In genomic region chr6:90113389-90113788, GRCh38 we compare ENCODE assay signal across 27 cellular contexts.
"Had no signal": no experiment of that assay in that cellular context is flagged by ENCODE, and none has a peak within 500 bp of the region (broad histone marks: within the 10 kb centered on the region; RNA-seq: fewer than 3 reads in every experiment).

No MANE protein-coding gene starts in this region.

- H3K4me1 Mint-ChIP-seq: mesothelial cell of epicardium, nephron had no signal

- H3K9me3 ChIP-seq: neutrophil, prostate gland had no signal

- H3K27me3 ChIP-seq: breast epithelium, neutrophil, ovary, right atrium auricular region, spleen, tibial artery had no signal

- H3K27ac Mint-ChIP-seq: mesothelial cell of epicardium, nephron had no signal

- H3K27me3 Mint-ChIP-seq: central memory CD8-positive, alpha-beta T cell had no signal

- ATAC-seq: activated CD4-positive, CD25-positive, alpha-beta regulatory T cell treated with anti-CD3 and anti-CD28 coated beads, Interleukin-2, amount 50 U/mL, for 24 hours; esophagus mucosa; left lung; stimulated activated naive CD8-positive, alpha-beta T cell treated with anti-CD3 and anti-CD28 coated beads, Interleukin-15, Interleukin-2, amounts not matched to agents 100 U/mL and 50 U/mL, for 24 hours had no signal

- H3K4me3 Mint-ChIP-seq: activated naive CD4-positive, alpha-beta T cell treated with anti-CD3 and anti-CD28 coated beads for 36 hours; central memory CD8-positive, alpha-beta T cell; mesothelial cell of epicardium; nephron had no signal

- H3K4me3 ChIP-seq: breast epithelium, left lung, lung, ovary, prostate gland, right atrium auricular region, spleen, tibial artery had no signal

- H3K27ac ChIP-seq: breast epithelium, left lung, neutrophil, ovary, prostate gland, right atrium auricular region, spleen, tibial artery had no signal

- H3K4me1 ChIP-seq: breast epithelium, left lung, prostate gland, right atrium auricular region, tibial artery had no signal

- DNase-seq: activated CD4-positive, alpha-beta T cell treated with anti-CD3 and anti-CD28 coated beads, Interleukin-2, amount 50 U/mL, for 1 hour; activated CD8-positive, alpha-beta memory T cell treated with anti-CD3 and anti-CD28 coated beads for 24 hours; activated CD8-positive, alpha-beta memory T cell treated with anti-CD3 and anti-CD28 coated beads, Interleukin-2, amount 50 U/mL, for 4 hours; activated naive CD4-positive, alpha-beta T cell treated with anti-CD3 and anti-CD28 coated beads for 36 hours; activated T-cell treated with anti-CD3 and anti-CD28 coated beads, Interleukin-2, amount 50 U/mL, for 48 hours; amniotic stem cell; effector memory CD4-positive, alpha-beta T cell; foreskin melanocyte; glutamatergic neuron; hippocampal formation; kidney glomerular epithelial cell; left lung; ovary; spleen; stimulated activated CD4-positive, alpha-beta T cell treated with anti-CD3 and anti-CD28 coated beads, Interleukin-4, amount 100 ng/mL, for 1 hour; stimulated activated naive CD8-positive, alpha-beta T cell treated with anti-CD3 and anti-CD28 coated beads, Interleukin-15, Interleukin-2, amounts not matched to agents 100 U/mL and 50 U/mL, for 24 hours; tibial artery had no signal

- H3K36me3 ChIP-seq: breast epithelium, left lung, neutrophil, ovary, prostate gland, right atrium auricular region, spleen, tibial artery had no signal
